In the genomic region with DNA sequence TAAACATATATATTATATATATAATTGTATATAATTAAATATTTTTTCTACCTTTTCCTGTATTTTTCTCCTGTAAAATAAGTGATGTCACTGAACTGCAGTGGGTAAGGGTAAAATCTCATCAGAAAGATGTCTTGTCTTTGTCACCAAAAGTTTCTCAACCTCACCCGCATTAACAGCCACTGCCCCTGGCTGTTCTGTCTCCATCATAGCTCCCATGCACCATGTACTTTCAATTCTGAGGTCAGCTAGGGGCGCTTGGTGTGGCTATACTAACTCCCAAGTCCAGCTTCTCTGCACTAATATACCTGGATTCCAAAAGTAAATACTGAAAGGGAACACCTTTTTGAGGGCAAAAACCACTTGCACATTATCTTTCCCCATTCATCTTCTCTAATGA, we compare ENCODE assay signal across 21 cellular contexts.
"Had no signal": no experiment of that assay in that cellular context is flagged by ENCODE, and none has a peak within 500 bp of the region (broad histone marks: within the 10 kb centered on the region; RNA-seq: fewer than 3 reads in every experiment).

No MANE protein-coding gene starts in this region.

- H3K4me1 ChIP-seq: right lobe of liver had no signal

- H3K4me3 ChIP-seq: left ventricle myocardium inferior, lung, mucosa of descending colon, ovary, right atrium auricular region, right lobe of liver, smooth muscle cell, tibial nerve, upper lobe of left lung, vagina had no signal

- H3K36me3 ChIP-seq: left ventricle myocardium inferior, ovary, right atrium auricular region, right lobe of liver, tibial nerve, upper lobe of left lung, vagina had no signal

- DNase-seq: hippocampal formation; kidney; left ventricle myocardium inferior; midbrain; mucosa of descending colon; naive thymus-derived CD4-positive, alpha-beta T cell; ovary; right lobe of liver; stimulated activated CD4-positive, alpha-beta T cell treated with anti-CD3 and anti-CD28 coated beads, Interleukin-1b, Interleukin-23, amount 100 ng/mL, for 48 hours; stimulated activated CD4-positive, alpha-beta T cell treated with anti-CD3 and anti-CD28 coated beads, Interleukin-2, amount 100 ng/mL, for 48 hours; stimulated activated CD4-positive, alpha-beta T cell treated with anti-CD3 and anti-CD28 coated beads, Interleukin-4, amount 100 ng/mL, for 4 hours; stimulated activated CD8-positive, alpha-beta memory T cell treated with anti-CD3 and anti-CD28 coated beads, Interleukin-4, amount 100 ng/mL, for 48 hours; stimulated activated naive CD4-positive, alpha-beta T cell treated with Interleukin-2 at 50 U/mL for 16 hours; stimulated activated naive CD8-positive, alpha-beta T cell treated with anti-CD3 and anti-CD28 coated beads, Interleukin-15, amount 100 ng/mL, for 72 hours; substantia nigra; upper lobe of left lung had no signal

- H3K27me3 ChIP-seq: ovary, right atrium auricular region, right lobe of liver, tibial nerve, upper lobe of left lung, vagina had no signal

- H3K27ac ChIP-seq: left ventricle myocardium inferior, ovary, right atrium auricular region, right lobe of liver, tibial nerve, upper lobe of left lung, vagina had no signal
